ENCODE assay signal across 18 cellular contexts in genomic region chr5:167950126-167950721, GRCh38.
DNase-seq lines count a peak whose midpoint lies in the region; ATAC-seq, FAIRE-seq and TF ChIP-seq lines count a peak whose summit lies in the region.
"Had no signal": no experiment of that assay in that cellular context is flagged by ENCODE, and none has a peak within 500 bp of the region (broad histone marks: within the 10 kb centered on the region; RNA-seq: fewer than 3 reads in every experiment).

No MANE protein-coding gene starts in this region.

- H3K4me2 ChIP-seq in astrocyte (ENCODE audit: low read length) (peak overlapping the region; percentile 55), HepG2 (ENCODE audit: low read depth, low read length) (no peak overlapping the region)

- peak; percentile 49 for DNase-seq in NCI-H2227 treated with DMSO at 0.1 percent for 48 hours (lab: John Stamatoyannopoulos, UW)
- no peak for DNase-seq in NCI-H2227 (lab: John Stamatoyannopoulos, UW; ENCODE audit: unreplicated experiment)
- peak; percentile 97 for DNase-seq in astrocyte (ENCODE audit: low read depth)
- peak; percentile 16 for DNase-seq in hepatic stellate cell (ENCODE audit: low spot score)
- no peak for DNase-seq in type B pancreatic cell (ENCODE audit: extremely low spot score, unreplicated experiment)
- DNase-seq in prostate gland (ENCODE audit: low spot score) = no peak
- DNase-seq in HepG2 (ENCODE audit: low spot score) = no peak
- DNase-seq: activated naive CD8-positive, alpha-beta T cell treated with anti-CD3 and anti-CD28 coated beads for 36 hours; foreskin melanocyte; KBM-7; kidney; naive B cell; NCI-H1436; NCI-H748 treated with DMSO at 0.1 percent for 48 hours; SHP77 had no signal

- intact Hi-C loops in prostate gland (cut with DNase I) = no loop called here
- intact Hi-C loops in HepG2 (cut with micrococcal nuclease; ENCODE audit: unreplicated experiment) = no loop called here

- TF ChIP-seq CTCF in astrocyte (IDR thresholded peaks at IDR 0.05; ENCODE audit: insufficient read depth, low read depth, low read length) (no peak), type B pancreatic cell (conservative IDR thresholded peaks at IDR 0.05) (no peak), prostate gland (IDR thresholded peaks at IDR 0.05) (no peak), HepG2 (CRISPR knock-in tag; IDR thresholded peaks at IDR 0.05) (no peak)

- H3K4me3 Mint-ChIP-seq in astrocyte (ENCODE audit: unreplicated experiment) (no peak overlapping the region), type B pancreatic cell (peak overlapping the region; percentile 54)
- H3K4me3 Mint-ChIP-seq: activated naive CD8-positive, alpha-beta T cell treated with anti-CD3 and anti-CD28 coated beads for 36 hours; dendritic cell treated with granulocyte-macrophage colony-stimulating factor and Interleukin-4, amounts not matched to agents 40 ng/mL and 50 ng/mL, for 4 days; naive B cell had no signal

- CTCF ChIA-PET in HepG2 (lab: Yijun Ruan, JAX; ENCODE audit: low intra/inter-chr PET ratio, low total read pairs) = no interaction called here

- H3K9me3 ChIP-seq in astrocyte (ENCODE audit: insufficient read depth, low read depth, low read length) = no peaks in the 10 kb centered on the region
- H3K9me3 ChIP-seq in prostate gland = no peaks in the 10 kb centered on the region
- no peaks in the 10 kb centered on the region for H3K9me3 ChIP-seq in HepG2 (ENCODE audit: low read length)

- no TSS peak for BruUV-seq in HepG2 (replicated peaks; lab: Mats Ljungman, UMichigan)

- no peak for ATAC-seq in GM21447 (IDR thresholded peaks at IDR 0.05; ENCODE audit: unreplicated experiment)
- ATAC-seq in HepG2 = no peak

- H3K36me3 Mint-ChIP-seq in astrocyte (ENCODE audit: low read depth, unreplicated experiment) (peaks cover 7% of the 10 kb centered on the region), type B pancreatic cell (peaks cover 3% of the 10 kb centered on the region)
- H3K36me3 Mint-ChIP-seq: activated naive CD8-positive, alpha-beta T cell treated with anti-CD3 and anti-CD28 coated beads for 36 hours; naive B cell had no signal

- H2AFZ ChIP-seq in astrocyte (ENCODE audit: low read depth, low read length) (no peak overlapping the region), HepG2 (ENCODE audit: low read length) (no peak overlapping the region)

- H3K4me3 ChIP-seq in astrocyte (ENCODE audit: insufficient read depth, low read depth, low read length) (no peak overlapping the region), prostate gland (no peak overlapping the region), HepG2 (replicated peaks in 1 of 3; ENCODE audit: insufficient read depth in 1 of 3, low read depth in 2 of 3, low read length in 3 of 3) (no peak overlapping the region)

- TF ChIP-seq POLR2A in prostate gland (IDR thresholded peaks at IDR 0.05) = no peak
- no peak for TF ChIP-seq POLR2A in HepG2 (IDR thresholded peaks at IDR 0.05; ENCODE audit: insufficient read depth in 1 of 2, low read depth in 2 of 2, low read length in 2 of 2)

- H3K4me1 ChIP-seq in astrocyte (ENCODE audit: insufficient read depth, low read length) (peaks cover 40% of the 10 kb centered on the region), prostate gland (replicated peaks) (no peaks in the 10 kb centered on the region), HepG2 (ENCODE audit: insufficient read depth, low read length) (no peaks in the 10 kb centered on the region)

- no peak for TF ChIP-seq EP300 in HepG2 (IDR thresholded peaks at IDR 0.05; ENCODE audit: low read depth in 2 of 2, low read length in 2 of 2)
- TF ChIP-seq EP300 in HepG2 (CRISPR knock-in tag; IDR thresholded peaks at IDR 0.05; ENCODE audit: borderline replicate concordance) = no peak

- peak overlapping the region; percentile 74 for H3K27ac ChIP-seq in astrocyte (ENCODE audit: low read depth, low read length)
- no peak overlapping the region for H3K27ac ChIP-seq in prostate gland
- no peak overlapping the region for H3K27ac ChIP-seq in HepG2 (ENCODE audit: extremely low read length, insufficient read depth, low read length)
- H3K27ac ChIP-seq: 22Rv1 had no signal

- 54% methylated on average over 5 of the region's 5 CpGs for WGBS in prostate gland
- 20% methylated on average over 5 of the region's 5 CpGs for WGBS in HepG2 (ENCODE audit: low lambda C conversion rate)

- no peaks in the 10 kb centered on the region for H4K20me1 ChIP-seq in astrocyte (ENCODE audit: insufficient read depth, low read length)
- H4K20me1 ChIP-seq in HepG2 (ENCODE audit: insufficient read depth, low read length) = no peaks in the 10 kb centered on the region

- H3K79me2 ChIP-seq in astrocyte (ENCODE audit: insufficient read depth, low read length) = no peaks in the 10 kb centered on the region
- no peaks in the 10 kb centered on the region for H3K79me2 ChIP-seq in HepG2 (ENCODE audit: insufficient read depth, low read length)

- FAIRE-seq in astrocyte (lab: Jason Lieb, UNC) = peak; percentile 62
- no peak for FAIRE-seq in HepG2 (lab: Jason Lieb, UNC)
- FAIRE-seq: kidney had no signal

- H3K27me3 Mint-ChIP-seq in astrocyte (ENCODE audit: low read depth, unreplicated experiment) (no peaks in the 10 kb centered on the region), type B pancreatic cell (peaks cover 29% of the 10 kb centered on the region)
- H3K27me3 Mint-ChIP-seq: activated naive CD8-positive, alpha-beta T cell treated with anti-CD3 and anti-CD28 coated beads for 36 hours; dendritic cell treated with granulocyte-macrophage colony-stimulating factor and Interleukin-4, amounts not matched to agents 40 ng/mL and 50 ng/mL, for 4 days; naive B cell had no signal

- POLR2A ChIA-PET in HepG2 (lab: Yijun Ruan, JAX) = no interaction called here

- H3K9ac ChIP-seq in astrocyte (ENCODE audit: low read length) (peak overlapping the region; percentile 42), HepG2 (ENCODE audit: insufficient read depth, low read depth, low read length) (no peak overlapping the region)

- H3K36me3 ChIP-seq in astrocyte (ENCODE audit: insufficient read depth, low read length) (peaks cover 3% of the 10 kb centered on the region), prostate gland (no peaks in the 10 kb centered on the region), HepG2 (replicated peaks in 1 of 2; ENCODE audit: control insufficient read depth in 1 of 2, insufficient read depth in 2 of 2, low read length in 2 of 2) (no peaks in the 10 kb centered on the region)

- H3K27me3 ChIP-seq in astrocyte (ENCODE audit: insufficient read depth, low read length) = no peaks in the 10 kb centered on the region
- H3K27me3 ChIP-seq in prostate gland (replicated peaks; ENCODE audit: insufficient read depth) = no peaks in the 10 kb centered on the region
- peaks cover 0 to 3% of the 10 kb centered on the region in 2 experiments; a peak in 1 of 5 replicates for H3K27me3 ChIP-seq in HepG2 (ENCODE audit: control insufficient read depth in 1 of 2, insufficient read depth in 2 of 2, low read length in 2 of 2)

- in situ Hi-C loops in HepG2 (cut with HindIII; ENCODE audit: extremely low pct_ligation_motif_present, low pct_unique_long_range_greater_than_20kb) = no loop called here

- peaks cover 3% of the 10 kb centered on the region for H3K9me3 Mint-ChIP-seq in astrocyte (ENCODE audit: unreplicated experiment)
- H3K9me3 Mint-ChIP-seq in type B pancreatic cell = no peaks in the 10 kb centered on the region
- H3K9me3 Mint-ChIP-seq: activated naive CD8-positive, alpha-beta T cell treated with anti-CD3 and anti-CD28 coated beads for 36 hours; dendritic cell treated with granulocyte-macrophage colony-stimulating factor and Interleukin-4, amounts not matched to agents 40 ng/mL and 50 ng/mL, for 4 days had no signal

- peak overlapping the region; percentile 80 for H3K27ac Mint-ChIP-seq in astrocyte (ENCODE audit: unreplicated experiment)
- H3K27ac Mint-ChIP-seq in type B pancreatic cell = peak overlapping the region; percentile 4
- H3K27ac Mint-ChIP-seq: activated naive CD8-positive, alpha-beta T cell treated with anti-CD3 and anti-CD28 coated beads for 36 hours; dendritic cell treated with granulocyte-macrophage colony-stimulating factor and Interleukin-4, amounts not matched to agents 40 ng/mL and 50 ng/mL, for 4 days; naive B cell had no signal

- H3K4me1 Mint-ChIP-seq in astrocyte (ENCODE audit: low read depth, unreplicated experiment) = peaks cover 82% of the 10 kb centered on the region
- H3K4me1 Mint-ChIP-seq in type B pancreatic cell (ENCODE audit: unreplicated experiment) = peaks cover 67% of the 10 kb centered on the region
- H3K4me1 Mint-ChIP-seq: activated naive CD8-positive, alpha-beta T cell treated with anti-CD3 and anti-CD28 coated beads for 36 hours; naive B cell had no signal

- TF ChIP-seq RAD21 in HepG2 (CRISPR knock-in tag; IDR thresholded peaks at IDR 0.05) = no peak

TF ChIP-seq in HepG2, 621 proteins besides CTCF, POLR2A, EP300 and RAD21 (continues in another document):
- TF ChIP-seq, protein P1, sequence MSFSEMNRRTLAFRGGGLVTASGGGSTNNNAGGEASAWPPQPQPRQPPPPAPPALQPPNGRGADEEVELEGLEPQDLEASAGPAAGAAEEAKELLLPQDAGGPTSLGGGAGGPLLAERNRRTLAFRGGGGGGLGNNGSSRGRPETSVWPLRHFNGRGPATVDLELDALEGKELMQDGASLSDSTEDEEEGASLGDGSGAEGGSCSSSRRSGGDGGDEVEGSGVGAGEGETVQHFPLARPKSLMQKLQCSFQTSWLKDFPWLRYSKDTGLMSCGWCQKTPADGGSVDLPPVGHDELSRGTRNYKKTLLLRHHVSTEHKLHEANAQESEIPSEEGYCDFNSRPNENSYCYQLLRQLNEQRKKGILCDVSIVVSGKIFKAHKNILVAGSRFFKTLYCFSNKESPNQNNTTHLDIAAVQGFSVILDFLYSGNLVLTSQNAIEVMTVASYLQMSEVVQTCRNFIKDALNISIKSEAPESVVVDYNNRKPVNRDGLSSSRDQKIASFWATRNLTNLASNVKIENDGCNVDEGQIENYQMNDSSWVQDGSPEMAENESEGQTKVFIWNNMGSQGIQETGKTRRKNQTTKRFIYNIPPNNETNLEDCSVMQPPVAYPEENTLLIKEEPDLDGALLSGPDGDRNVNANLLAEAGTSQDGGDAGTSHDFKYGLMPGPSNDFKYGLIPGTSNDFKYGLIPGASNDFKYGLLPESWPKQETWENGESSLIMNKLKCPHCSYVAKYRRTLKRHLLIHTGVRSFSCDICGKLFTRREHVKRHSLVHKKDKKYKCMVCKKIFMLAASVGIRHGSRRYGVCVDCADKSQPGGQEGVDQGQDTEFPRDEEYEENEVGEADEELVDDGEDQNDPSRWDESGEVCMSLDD (CRISPR knock-in tag; IDR thresholded peaks at IDR 0.05; ENCODE audit: borderline replicate concordance) = no peak
- no peak for TF ChIP-seq ATF5 (CRISPR knock-in tag; IDR thresholded peaks at IDR 0.05; ENCODE audit: low read depth)
- no peak for TF ChIP-seq ZNF382 (CRISPR knock-in tag; IDR thresholded peaks at IDR 0.05; ENCODE audit: borderline replicate concordance)
- no peak for TF ChIP-seq ZNF776 (CRISPR knock-in tag; IDR thresholded peaks at IDR 0.05)
- no peak for TF ChIP-seq ZNF589 (CRISPR knock-in tag; conservative IDR thresholded peaks at IDR 0.05)
- TF ChIP-seq ZNF143 (CRISPR knock-in tag; IDR thresholded peaks at IDR 0.05) = no peak

Comparison
In these comparisons a context has a peak if more than half of its experiments do, and no peak if none do; other contexts are left out.
1. DNase-seq: peak in NCI-H2227 treated with DMSO at 0.1 percent for 48 hours (single experiment), astrocyte (single experiment) and hepatic stellate cell (single experiment); none in NCI-H2227 (single experiment), type B pancreatic cell (single experiment), prostate gland (single experiment) and HepG2 (single experiment).